ENCODE assay signal across 27 cellular contexts in genomic region chrX:150049647-150050046, GRCh38.
DNase-seq lines count a peak whose midpoint lies in the region; ATAC-seq and TF ChIP-seq lines count a peak whose summit lies in the region.
"Had no signal": no experiment of that assay in that cellular context is flagged by ENCODE, and none has a peak within 500 bp of the region (broad histone marks: within the 10 kb centered on the region; RNA-seq: fewer than 3 reads in every experiment).

No MANE protein-coding gene starts in this region.

- DNase-seq in NCI-H82 (lab: John Stamatoyannopoulos, UW), result peak; percentile 9
- DNase-seq in NCI-H82 treated with DMSO at 0.1 percent for 48 hours (lab: John Stamatoyannopoulos, UW; ENCODE audit: unreplicated experiment), result no peak
- DNase-seq in adipocyte (ENCODE audit: low read depth), result peak; percentile 57
- peak; percentile 72 for DNase-seq in fibroblast of villous mesenchyme (ENCODE audit: low read depth)
- no peak for DNase-seq in HPDE6-E6E7 (ENCODE audit: extremely low spot score)
- no peak for DNase-seq in occipital lobe (lab: John Stamatoyannopoulos, UW)
- DNase-seq in activated CD4-positive, alpha-beta T cell treated with anti-CD3 and anti-CD28 coated beads for 48 hours, result no peak
- DNase-seq: activated CD8-positive, alpha-beta T cell treated with anti-CD3 and anti-CD28 coated beads, Interleukin-2, amount 10 ng/mL, durations not matched to agents 7 days and 5 days; amygdala; BE2C; CD8-positive, alpha-beta T cell; head of caudate nucleus; kidney; NCI-H1417 treated with DMSO at 0.1 percent for 48 hours; NCI-H226; NCI-H69; nephron progenitor cell; SJCRH30; T1000 had no signal

- no peak overlapping the region for H3K9ac ChIP-seq in adipocyte (ENCODE audit: low read length)
- H3K9ac ChIP-seq: KMS-11 had no signal

- H3K9me3 ChIP-seq in adipocyte (ENCODE audit: control insufficient read depth, low read length), result peaks cover 5% of the 10 kb centered on the region
- H3K9me3 ChIP-seq: BE2C, HAP-1, SJCRH30 had no signal

- peaks cover 24% of the 10 kb centered on the region for H3K27me3 ChIP-seq in adipocyte (replicated peaks; ENCODE audit: control insufficient read depth, insufficient read depth, low read length)
- H3K27me3 ChIP-seq: BE2C, SJCRH30 had no signal

- H3K4me3 ChIP-seq in adipocyte (ENCODE audit: low read length) (no peak overlapping the region), fibroblast of villous mesenchyme (ENCODE audit: low read depth, low read length) (no peak overlapping the region)
- H3K4me3 ChIP-seq: GM12878, HAP-1, lung, SJCRH30 had no signal

- no peak for ATAC-seq in GM21786 (IDR thresholded peaks at IDR 0.05; ENCODE audit: unreplicated experiment)
- ATAC-seq: activated CD4-positive, alpha-beta T cell treated with anti-CD3 and anti-CD28 coated beads for 36 hours; activated CD8-positive, alpha-beta T cell treated with anti-CD3 and anti-CD28 coated beads, Interleukin-2, amount 10 ng/mL, durations not matched to agents 7 days and 5 days; CD8-positive, alpha-beta T cell; GM12878; Panc1; stimulated activated memory B cell treated with anti-CD40 and anti-IgM and Interleukin-4, amounts not matched to agents 10 μg/mL and 1 μg/mL and 100 μg/mL, for 72 hours had no signal

- H3K4me1 ChIP-seq in adipocyte (ENCODE audit: control insufficient read depth, insufficient read depth, low read length), result peaks cover 7% of the 10 kb centered on the region
- H3K4me1 ChIP-seq: BE2C, HAP-1, SJCRH30 had no signal

- no peaks in the 10 kb centered on the region for H3K36me3 ChIP-seq in adipocyte (ENCODE audit: control insufficient read depth, insufficient read depth, low read length, severe bottlenecking)
- H3K36me3 ChIP-seq: BE2C, HAP-1, SJCRH30 had no signal

- no peak for TF ChIP-seq CTCF in fibroblast of villous mesenchyme (IDR thresholded peaks at IDR 0.05; ENCODE audit: insufficient read depth, low read depth, low read length)

Comparison
In these comparisons a context has a peak if more than half of its experiments do, and no peak if none do; other contexts are left out.
1. DNase-seq: peak in NCI-H82 (single experiment), adipocyte (single experiment) and fibroblast of villous mesenchyme (single experiment); none in NCI-H82 treated with DMSO at 0.1 percent for 48 hours (single experiment), HPDE6-E6E7 (single experiment), occipital lobe (single experiment) and activated CD4-positive, alpha-beta T cell treated with anti-CD3 and anti-CD28 coated beads for 48 hours (single experiment).